In genomic region chr11:67261635-67261941, GRCh38 we compare ENCODE assay signal across 9 cellular contexts. TPM values are rescaled to one million over a fixed set of nuclear protein-coding genes. Genes with fewer than 3 reads are reported as not detected.
A peak's percentile ranks its signal among the peaks of the same experiment; 100 is the strongest.
DNase-seq lines count a peak whose midpoint lies in the region; ATAC-seq and TF ChIP-seq lines count a peak whose summit lies in the region.
"Had no signal": no experiment of that assay in that cellular context is flagged by ENCODE, and none has a peak within 500 bp of the region (broad histone marks: within the 10 kb centered on the region; RNA-seq: fewer than 3 reads in every experiment).

No MANE protein-coding gene starts in this region.

- H3F3A ChIP-seq in MM.1S (ENCODE audit: insufficient read depth, low read length), result peaks cover 31% of the 10 kb centered on the region

- H3K4me3 ChIP-seq in MM.1S (ENCODE audit: low read length) (no peak overlapping the region; the same call in 1 of the 2 replicates), esophagus (ENCODE audit: low read depth in 1 of 2, low read length in 2 of 2) (no peak overlapping the region), ovary (peak overlapping the region; percentile 11)

- WGBS in esophagus, 2 donors, result 11 to 16% methylated on average over 18 to 19 of the region's 19 CpGs
- 4 to 11% (median 7%) methylated on average over 13 to 19 of the region's 19 CpGs for WGBS in ovary, 3 donors

- TF ChIP-seq CTCF in AG09319 (IDR thresholded peaks at IDR 0.05; ENCODE audit: low read depth, low read length), result peak; percentile 26
- no peak; the same call in 1 of the 2 replicates for TF ChIP-seq CTCF in MM.1S (IDR thresholded peaks at IDR 0.05; ENCODE audit: low read length)
- TF ChIP-seq CTCF in ovary (IDR thresholded peaks at IDR 0.05), result no peak

- H3K79me2 ChIP-seq in MM.1S (ENCODE audit: low read length), result peaks cover 6% of the 10 kb centered on the region; the same call in 1 of the 2 replicates

- H3K9me3 ChIP-seq in MM.1S (replicated peaks; ENCODE audit: insufficient read depth, low read length) (no peaks in the 10 kb centered on the region), esophagus (ENCODE audit: control insufficient read depth in 2 of 2, insufficient read depth in 1 of 2, low read depth in 1 of 2, low read length in 1 of 2) (no peaks in the 10 kb centered on the region), ovary (no peaks in the 10 kb centered on the region)

- H3K9me2 ChIP-seq in MM.1S (replicated peaks; ENCODE audit: insufficient read depth, low read length), result no peaks in the 10 kb centered on the region

- no peak overlapping the region for H3K27ac ChIP-seq in MM.1S (ENCODE audit: low read length)
- peak overlapping the region; percentile 33 to 98 for H3K27ac ChIP-seq in esophagus (ENCODE audit: low read depth in 2 of 2, low read length in 1 of 2)
- H3K27ac ChIP-seq in ovary, result peak overlapping the region in 1 of 2 donors; percentile 32

- peak overlapping the region; percentile 42; the same call in 1 of the 2 replicates for H2AFZ ChIP-seq in MM.1S (ENCODE audit: low read length)

- TF ChIP-seq EP300 in ovary (IDR thresholded peaks at IDR 0.05), result no peak

- H3K4me1 ChIP-seq in MM.1S (ENCODE audit: low read length) (peaks cover 22% of the 10 kb centered on the region), esophagus (ENCODE audit: control insufficient read depth in 2 of 2, insufficient read depth in 2 of 2, low read length in 1 of 2) (peaks cover 8 to 32% of the 10 kb centered on the region in 2 donors), ovary (ENCODE audit: insufficient read depth) (peaks cover 7% of the 10 kb centered on the region)

- intact Hi-C loops in ovary (cut with DNase I), result loop anchor here in 1 of 4 donors (5.0 kb wide), 1 partner anchor 121 kb away; no protein-coding TSS in a partner anchor

- ATAC-seq in GM21447 (IDR thresholded peaks at IDR 0.05; ENCODE audit: unreplicated experiment), result no peak

- TF ChIP-seq POLR2A in ovary (IDR thresholded peaks at IDR 0.05), result no peak

- H3K36me3 ChIP-seq in MM.1S (replicated peaks; ENCODE audit: insufficient read depth, low read length) (no peaks in the 10 kb centered on the region; the same call in 1 of the 2 replicates), esophagus (ENCODE audit: control insufficient read depth in 2 of 2, insufficient read depth in 2 of 2, low read length in 1 of 2) (peaks cover 2 to 3% of the 10 kb centered on the region in 2 donors), ovary (no peaks in the 10 kb centered on the region)

- peak overlapping the region; percentile 96 for H3K4me2 ChIP-seq in MM.1S (ENCODE audit: low read depth, low read length)

- no peak for DNase-seq in AG09319 (ENCODE audit: extremely low read depth, low read depth)
- DNase-seq in MM.1S, result no peak
- no peak for DNase-seq in ovary
- no peak for DNase-seq in RKO (ENCODE audit: low spot score)
- DNase-seq in mucosa of gallbladder (ENCODE audit: low spot score), result no peak
- DNase-seq in DMS 273 treated with DMSO at 0.1 percent for 48 hours (lab: John Stamatoyannopoulos, UW), result no peak
- DNase-seq: DMS79 had no signal

- H4K20me1 ChIP-seq in MM.1S (ENCODE audit: insufficient read depth, low read length), result no peaks in the 10 kb centered on the region; the same call in 1 of the 2 replicates

- no peak overlapping the region for H3K9ac ChIP-seq in MM.1S (ENCODE audit: low read length)

- H3K27me3 ChIP-seq in MM.1S (replicated peaks; ENCODE audit: insufficient read depth, low read length) (no peaks in the 10 kb centered on the region), esophagus (ENCODE audit: control insufficient read depth in 1 of 2, insufficient read depth in 2 of 2, low read length in 2 of 2) (no peaks in the 10 kb centered on the region), ovary (no peaks in the 10 kb centered on the region)

RNA-seq across cellular contexts. Expression of gene GRK2, which starts 4.7 kb away (rescaled TPM):
- polyA plus RNA-seq in esophagus, result 10 to 100 TPM; 62.4 to 74.2 TPM
- total RNA-seq in ovary, result 10 to 100 TPM; 24.8 to 58.1 (median 49.0) TPM
- 10 to 100 TPM; 21.5 to 39.3 TPM for polyA plus RNA-seq in ovary
- total RNA-seq in mucosa of gallbladder, result 86.1 TPM

RNA-seq across cellular contexts. Expression of gene ANKRD13D, which starts 27.5 kb away (rescaled TPM):
- 10 to 100 TPM; 36.8 to 87.3 TPM for polyA plus RNA-seq in esophagus
- total RNA-seq in ovary, result 10 to 100 TPM; 35.6 to 60.9 (median 44.6) TPM
- polyA plus RNA-seq in ovary, result 10 to 100 TPM in 1 of 2 donors, 1 to 10 TPM in 1; 5.6 to 29.3 TPM
- total RNA-seq in mucosa of gallbladder, result 80.5 TPM

RNA-seq across cellular contexts. Expression of gene SSH3, which starts 41.7 kb away (rescaled TPM):
- polyA plus RNA-seq in esophagus (10 to 100 TPM; 38.6 to 55.6 TPM), ovary (10 to 100 TPM; 18.1 to 32.1 TPM)
- total RNA-seq in ovary (10 to 100 TPM; 37.9 to 69.9 (median 52.1) TPM), mucosa of gallbladder (107 TPM)
